Comparison of ENCODE assay signal across 32 cellular contexts in the genomic region with DNA sequence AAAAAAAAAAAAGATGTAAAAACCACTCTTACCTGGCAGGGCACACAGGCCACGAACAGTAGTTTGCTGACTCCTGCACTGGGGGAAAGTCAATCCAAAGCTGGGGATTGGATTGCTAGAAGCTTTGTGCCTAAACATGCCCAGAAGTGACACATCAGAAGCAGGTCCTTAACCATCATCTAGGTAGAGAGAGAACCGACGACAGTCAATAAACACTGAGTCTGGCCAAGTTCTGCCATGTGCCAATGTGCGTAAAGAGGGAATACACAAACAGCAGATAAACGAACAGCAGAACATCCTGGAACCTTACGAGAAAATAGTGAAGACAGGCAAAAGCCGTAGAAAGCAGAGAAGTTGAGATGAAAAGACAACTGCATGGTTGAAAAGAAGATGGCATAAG. TPM values are rescaled to one million over a fixed set of nuclear protein-coding genes. Genes with fewer than 3 reads are reported as not detected.
DNase-seq lines count a peak whose midpoint lies in the region; ATAC-seq, FAIRE-seq and TF ChIP-seq lines count a peak whose summit lies in the region.
"Had no signal": no experiment of that assay in that cellular context is flagged by ENCODE, and none has a peak within 500 bp of the region (broad histone marks: within the 10 kb centered on the region; RNA-seq: fewer than 3 reads in every experiment).

No MANE protein-coding gene starts in this region.

- H3K27me3 ChIP-seq in K562 (ENCODE audit: control insufficient read depth in 2 of 2, insufficient read depth in 2 of 2, low read length in 2 of 2) (no peaks in the 10 kb centered on the region), trophoblast cell (ENCODE audit: insufficient read depth, low read length) (no peaks in the 10 kb centered on the region)
- H3K27me3 ChIP-seq: breast epithelium, ovary, upper lobe of right lung had no signal

- intact Hi-C loops in K562 (cut with micrococcal nuclease), result no loop called here

- TF ChIP-seq EP300 in K562 (IDR thresholded peaks at IDR 0.05; ENCODE audit: low read length), result no peak

- no TSS peak for BruUV-seq in K562 (replicated peaks; lab: Mats Ljungman, UMichigan)

- no peak overlapping the region for H3K4me3 Mint-ChIP-seq in activated T-cell treated with anti-CD3 and anti-CD28 coated beads, Interleukin-2, amount 50 U/mL, for 24 hours
- H3K4me3 Mint-ChIP-seq: CD4-positive, alpha-beta memory T cell; GM23338; stimulated activated memory B cell treated with anti-CD40 and anti-IgM and Interleukin-4, amounts not matched to agents 10 μg/mL and 1 μg/mL and 100 μg/mL, for 72 hours; T-helper 17 cell had no signal

- no peak overlapping the region for H2AK5ac ChIP-seq in trophoblast cell (ENCODE audit: low read length)

- no peak for FAIRE-seq in K562 (lab: Jason Lieb, UNC)
- FAIRE-seq: endothelial cell of umbilical vein, GM19239, TTC549 had no signal

- H3K18ac ChIP-seq in trophoblast cell (ENCODE audit: low read length), result no peak overlapping the region

- peaks cover 64% of the 10 kb centered on the region for H3K4me1 Mint-ChIP-seq in activated T-cell treated with anti-CD3 and anti-CD28 coated beads, Interleukin-2, amount 50 U/mL, for 24 hours (ENCODE audit: low read depth)

- H3K27ac ChIP-seq in K562 (ENCODE audit: extremely low read depth, low read depth, low read length), result no peak overlapping the region
- H3K27ac ChIP-seq in trophoblast cell (ENCODE audit: low read depth, low read length), result no peak overlapping the region
- no peak overlapping the region for H3K27ac ChIP-seq in coronary artery
- H3K27ac ChIP-seq: breast epithelium, ovary, upper lobe of right lung had no signal

- H3K79me2 ChIP-seq in K562 (ENCODE audit: control insufficient read depth, insufficient read depth, low read length) (peaks cover 68% of the 10 kb centered on the region), trophoblast cell (ENCODE audit: control insufficient read depth, insufficient read depth, low read length, poor library complexity) (peaks cover 2% of the 10 kb centered on the region)

- TF ChIP-seq RAD21 in K562 (CRISPR knock-in tag; conservative IDR thresholded peaks at IDR 0.05 in 1 of 2, IDR thresholded peaks at IDR 0.05 in 1 of 2), result no peak

- H3K4me1 ChIP-seq in K562 (replicated peaks in 1 of 2; ENCODE audit: control insufficient read depth in 2 of 2, insufficient read depth in 2 of 2, low read length in 2 of 2) (peaks cover 0 to 4% of the 10 kb centered on the region in 2 experiments; a peak in 2 of 5 replicates), trophoblast cell (ENCODE audit: control insufficient read depth in 1 of 2, insufficient read depth in 2 of 2, low read length in 2 of 2) (peaks cover 0 to 8% of the 10 kb centered on the region in 2 experiments)
- H3K4me1 ChIP-seq: breast epithelium, upper lobe of right lung had no signal

- no peak overlapping the region for H3K23ac ChIP-seq in trophoblast cell (ENCODE audit: low read length)

- in situ Hi-C loops in K562 (cut with MboI), result no loop called here

- no peak overlapping the region for H3K14ac ChIP-seq in trophoblast cell (ENCODE audit: low read length)

- H3K9me1 ChIP-seq in K562 (ENCODE audit: control insufficient read depth, insufficient read depth, low read length), result no peaks in the 10 kb centered on the region

- peaks cover 89% of the 10 kb centered on the region for H3K36me3 Mint-ChIP-seq in activated T-cell treated with anti-CD3 and anti-CD28 coated beads, Interleukin-2, amount 50 U/mL, for 24 hours (ENCODE audit: low read depth)

- H2AFZ ChIP-seq in K562 (ENCODE audit: low read depth, low read length) (no peak overlapping the region), trophoblast cell (ENCODE audit: insufficient read depth, low read length, poor library complexity) (no peak overlapping the region)
- H2AFZ ChIP-seq: GM23338 had no signal

- no peak overlapping the region for H4K12ac ChIP-seq in trophoblast cell (ENCODE audit: low read depth, low read length)

- CTCF ChIA-PET in K562 (lab: Yijun Ruan, JAX; ENCODE audit: low intra/inter-chr PET ratio), result no interaction called here

- DNase-seq in activated T-cell treated with anti-CD3 and anti-CD28 coated beads, Interleukin-2, amount 50 U/mL, for 24 hours, result no peak
- no peak for DNase-seq in activated T-cell treated with anti-CD3 and anti-CD28 coated beads, Interleukin-2, amount 50 U/mL, for 48 hours
- DNase-seq in DMS79 (lab: John Stamatoyannopoulos, UW), result peak; percentile 13
- DNase-seq in K562 (ENCODE audit: extremely low read depth in 1 of 4, low spot score in 3 of 4), result no peak
- DNase-seq in trophoblast cell, result no peak
- no peak for DNase-seq in coronary artery (ENCODE audit: low spot score)
- no peak for DNase-seq in NCI-H2081 (lab: John Stamatoyannopoulos, UW)
- DNase-seq in activated CD8-positive, alpha-beta memory T cell treated with anti-CD3 and anti-CD28 coated beads, Interleukin-2, amount 50 U/mL, for 4 hours, result no peak
- DNase-seq: activated gamma-delta T cell; activated T-cell treated with anti-CD3 and anti-CD28 coated beads for 4 hours; CD4-positive, alpha-beta memory T cell; hippocampal formation; KG1; MM.1S; NCI-H2029; NCI-H226; NCI-H69; ovary; Right ventricle myocardium superior; T-helper 17 cell; upper lobe of right lung had no signal

- no peaks in the 10 kb centered on the region for H3K27me3 Mint-ChIP-seq in activated T-cell treated with anti-CD3 and anti-CD28 coated beads, Interleukin-2, amount 50 U/mL, for 24 hours
- H3K27me3 Mint-ChIP-seq: CD4-positive, alpha-beta memory T cell; stimulated activated memory B cell treated with anti-CD40 and anti-IgM and Interleukin-4, amounts not matched to agents 10 μg/mL and 1 μg/mL and 100 μg/mL, for 72 hours; T-helper 17 cell had no signal

- peak overlapping the region; percentile 10 for H3K4ac ChIP-seq in trophoblast cell (ENCODE audit: low read depth, low read length)

- TF ChIP-seq POLR2A in K562 (conservative IDR thresholded peaks at IDR 0.05), result no peak

- H3K36me3 ChIP-seq in K562 (ENCODE audit: control insufficient read depth, insufficient read depth, low read length), result peaks cover 89% of the 10 kb centered on the region
- peaks cover 22 to 33% of the 10 kb centered on the region in 2 experiments for H3K36me3 ChIP-seq in trophoblast cell (ENCODE audit: control insufficient read depth in 1 of 2, insufficient read depth in 2 of 2, low read length in 2 of 2)
- H3K36me3 ChIP-seq: breast epithelium, ovary had no signal

- H3K9ac ChIP-seq in K562 (ENCODE audit: insufficient read depth in 1 of 2, low read depth in 2 of 2, low read length in 2 of 2) (no peak overlapping the region), trophoblast cell (ENCODE audit: low read length) (no peak overlapping the region)

- H4K8ac ChIP-seq in trophoblast cell (ENCODE audit: low read depth, low read length), result no peak overlapping the region

- ATAC-seq in K562, result no peak
- ATAC-seq: GM23338; Panc1; stimulated activated memory B cell treated with anti-CD40 and anti-IgM and Interleukin-4, amounts not matched to agents 10 μg/mL and 1 μg/mL and 100 μg/mL, for 72 hours; T-helper 17 cell; upper lobe of right lung had no signal

- H3K9me3 Mint-ChIP-seq in activated T-cell treated with anti-CD3 and anti-CD28 coated beads, Interleukin-2, amount 50 U/mL, for 24 hours, result no peaks in the 10 kb centered on the region
- H3K9me3 Mint-ChIP-seq: CD4-positive, alpha-beta memory T cell; GM23338; stimulated activated memory B cell treated with anti-CD40 and anti-IgM and Interleukin-4, amounts not matched to agents 10 μg/mL and 1 μg/mL and 100 μg/mL, for 72 hours had no signal

- peak overlapping the region; percentile 88 for H3K27ac Mint-ChIP-seq in activated T-cell treated with anti-CD3 and anti-CD28 coated beads, Interleukin-2, amount 50 U/mL, for 24 hours
- H3K27ac Mint-ChIP-seq: GM23338; stimulated activated memory B cell treated with anti-CD40 and anti-IgM and Interleukin-4, amounts not matched to agents 10 μg/mL and 1 μg/mL and 100 μg/mL, for 72 hours had no signal

- peaks cover 19% of the 10 kb centered on the region for H4K20me1 ChIP-seq in K562 (replicated peaks; ENCODE audit: control insufficient read depth, insufficient read depth, low read length)

- H3K4me3 ChIP-seq in K562 (no peak overlapping the region), trophoblast cell (ENCODE audit: low read depth, low read length) (no peak overlapping the region), coronary artery (no peak overlapping the region)
- H3K4me3 ChIP-seq: breast epithelium, GM23338, ovary, upper lobe of right lung had no signal

- WGBS in K562 (ENCODE audit: insufficient coverage, low coverage, missing lambda C conversion rate), result 95% methylated on average over 7 of the region's 7 CpGs
- no CpG with 5 or more reads among the region's 7 CpGs for WGBS in trophoblast cell (ENCODE audit: extremely low coverage, insufficient coverage, insufficient read length)

- H2BK120ac ChIP-seq in trophoblast cell (ENCODE audit: insufficient read depth, low read length, poor library complexity), result no peak overlapping the region

- no peak overlapping the region for H4K91ac ChIP-seq in trophoblast cell (ENCODE audit: low read depth, low read length)

- TF ChIP-seq CTCF in K562 (IDR thresholded peaks at IDR 0.05 in 2 of 3, conservative IDR thresholded peaks at IDR 0.05 in 1 of 3; ENCODE audit: insufficient read depth in 2 of 3, low read depth in 1 of 3, low read length in 3 of 3) (no peak), coronary artery (IDR thresholded peaks at IDR 0.05) (no peak)

- H3K4me2 ChIP-seq in K562 (ENCODE audit: insufficient read depth, low read length) (no peak overlapping the region), trophoblast cell (ENCODE audit: low read length) (no peak overlapping the region)
- H3K4me2 ChIP-seq: GM23338 had no signal

- no peak overlapping the region for H2BK12ac ChIP-seq in trophoblast cell (ENCODE audit: low read length)

- peaks cover 2% of the 10 kb centered on the region for H3K79me1 ChIP-seq in trophoblast cell (ENCODE audit: low read length)

- H3K9me3 ChIP-seq in K562 (replicated peaks; ENCODE audit: control insufficient read depth, insufficient read depth, low read depth, low read length) (no peaks in the 10 kb centered on the region), trophoblast cell (ENCODE audit: insufficient read depth, low read depth, low read length) (no peaks in the 10 kb centered on the region)
- H3K9me3 ChIP-seq: breast epithelium, ovary, upper lobe of right lung had no signal

- POLR2A ChIA-PET in K562 (lab: Yijun Ruan, JAX), result interaction anchor here (0.7 to 1.1 kb wide), 4 partner anchors 9 to 405 kb away, joined by 3 to 5 read pairs (median 4); no protein-coding TSS in a partner anchor

- H2BK5ac ChIP-seq in trophoblast cell (ENCODE audit: low read depth, low read length, poor library complexity), result no peak overlapping the region

RNA-seq across cellular contexts. Expression of gene SFXN1, which starts 14.9 kb away (rescaled TPM):
- 132 and 237 TPM in 2 replicates for total RNA-seq in K562 (2011; cell fraction: chromatin; rRNA removed; ENCODE audit: low replicate concordance)
- total RNA-seq in K562 (2011; cell fraction: nucleolus; rRNA removed), result 53.5 and 61.5 TPM in 2 replicates
- 121 and 188 TPM in 2 replicates for total RNA-seq in K562 (2011; cell fraction: nucleoplasm; rRNA removed)
- 109 and 113 TPM in 2 replicates for total RNA-seq in K562 (2014; rRNA removed)
- 128 and 129 TPM in 2 replicates for total RNA-seq in K562 (2014; rRNA removed; fragmentation: Illumina TruSeq; extraction: Trizol)
- total RNA-seq in K562 (2015; rRNA removed; fragmentation: Illumina TruSeq; extraction: Trizol), result 112 and 113 TPM in 2 replicates
- total RNA-seq in K562 (2021), result 141 and 147 TPM in 2 replicates
- 227 and 261 TPM in 2 replicates for polyA plus RNA-seq in K562 (2011; rRNA removed)
- polyA plus RNA-seq in K562 (2011; cell fraction: cytosol; rRNA removed), result 191 and 230 TPM in 2 replicates
- polyA plus RNA-seq in K562 (2011; cell fraction: nucleus; rRNA removed), result 171 and 185 TPM in 2 replicates
- 80.2 and 143 TPM in 2 replicates for polyA plus RNA-seq in K562 (2012)
- polyA plus RNA-seq in K562 (2014; fragmentation: Illumina TruSeq; extraction: Trizol), result 190 and 197 TPM in 2 replicates
- polyA plus RNA-seq in K562 (2014; fragmentation: Nextera tagmentation; extraction: Ambion mirVana), result 10 to 100 TPM; 31.8 to 34.0 TPM
- 83.1 and 101 TPM in 2 replicates for polyA plus RNA-seq in K562 (2014; rRNA removed)
- 473 and 585 TPM in 2 replicates for polyA minus RNA-seq in K562 (2011; rRNA and poly(A)+ RNA removed)
- 144 and 181 TPM in 2 replicates for polyA minus RNA-seq in K562 (2011; cell fraction: cytosol; rRNA and poly(A)+ RNA removed)
- polyA minus RNA-seq in K562 (2011; cell fraction: nucleus; rRNA and poly(A)+ RNA removed), result 52.8 and 105 TPM in 2 replicates
- 51.7 and 53.8 TPM in 2 replicates for polyA plus RNA-seq in trophoblast cell (2013)

RNA-seq across cellular contexts. Expression of gene DRD1, which starts 49.3 kb away (rescaled TPM):
- total RNA-seq in K562 (2011; cell fraction: chromatin; rRNA removed; ENCODE audit: low replicate concordance), result not detected in 2 replicates
- total RNA-seq in K562 (2011; cell fraction: nucleolus; rRNA removed), result not detected in 2 replicates
- total RNA-seq in K562 (2011; cell fraction: nucleoplasm; rRNA removed), result not detected in 2 replicates
- total RNA-seq in K562 (2014; rRNA removed) (not detected in 2 replicates), K562 (2014; rRNA removed; fragmentation: Illumina TruSeq; extraction: Trizol) (not detected in 2 replicates), K562 (2015; rRNA removed; fragmentation: Illumina TruSeq; extraction: Trizol) (not detected in 2 replicates), K562 (2021) (not detected in 2 replicates)
- polyA plus RNA-seq in K562 (2011; rRNA removed) (not detected in 2 replicates), K562 (2014; fragmentation: Illumina TruSeq; extraction: Trizol) (not detected in 2 replicates), K562 (2014; fragmentation: Nextera tagmentation; extraction: Ambion mirVana) (not detected), K562 (2014; rRNA removed) (not detected in 2 replicates)
- not detected in 2 replicates for polyA plus RNA-seq in K562 (2011; cell fraction: cytosol; rRNA removed)
- not detected in 2 replicates for polyA plus RNA-seq in K562 (2011; cell fraction: nucleus; rRNA removed)
- not detected in 2 replicates for polyA plus RNA-seq in K562 (2012)
- not detected in 2 replicates for polyA minus RNA-seq in K562 (2011; rRNA and poly(A)+ RNA removed)
- polyA minus RNA-seq in K562 (2011; cell fraction: cytosol; rRNA and poly(A)+ RNA removed), result not detected in 2 replicates
- not detected in 2 replicates for polyA minus RNA-seq in K562 (2011; cell fraction: nucleus; rRNA and poly(A)+ RNA removed)
- polyA plus RNA-seq in trophoblast cell (2013), result 0.40 and 0.42 TPM in 2 replicates
- total RNA-seq: CD4-positive, alpha-beta memory T cell; endothelial cell of umbilical vein; HT1080; lung microvascular endothelial cell; renal cortical epithelial cell; Right ventricle myocardium superior; skeletal muscle tissue; T-helper 17 cell had no signal
- polyA plus RNA-seq: CD4-positive, alpha-beta memory T cell; endothelial cell of umbilical vein had no signal
